Comparison of ENCODE assay signal across 17 cellular contexts in the genomic region with DNA sequence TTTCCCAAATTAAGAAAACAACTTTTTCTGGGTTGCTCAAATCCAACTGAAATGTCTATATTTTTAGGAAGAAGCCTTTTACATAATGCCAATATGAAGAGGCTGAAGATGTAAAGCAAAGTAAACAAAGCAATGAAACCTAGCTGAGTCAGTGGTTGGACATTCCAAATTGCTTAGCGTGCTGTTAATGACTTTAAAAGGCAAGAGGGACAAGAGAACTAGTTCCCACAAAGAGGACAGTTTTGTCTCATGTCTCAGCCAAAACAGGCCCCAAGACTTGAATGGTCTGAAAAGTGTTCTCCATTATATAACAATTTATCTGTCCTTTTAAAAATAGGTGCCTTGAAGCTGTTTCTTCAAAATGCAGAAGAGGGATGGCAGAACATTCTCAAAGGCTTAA.
DNase-seq lines count a peak whose midpoint lies in the region; ATAC-seq and TF ChIP-seq lines count a peak whose summit lies in the region.
"Had no signal": no experiment of that assay in that cellular context is flagged by ENCODE, and none has a peak within 500 bp of the region (broad histone marks: within the 10 kb centered on the region; RNA-seq: fewer than 3 reads in every experiment).

No MANE protein-coding gene starts in this region.

- no peak overlapping the region for H2BK5ac ChIP-seq in mesenchymal stem cell (ENCODE audit: low read depth, low read length, poor library complexity, severe bottlenecking)

- peak overlapping the region; percentile 18 to 48 for H3K18ac ChIP-seq in mesenchymal stem cell (ENCODE audit: low read depth in 1 of 2, low read length in 2 of 2)

- H3K9me3 ChIP-seq in mesenchymal stem cell (ENCODE audit: control insufficient read depth, low read length) (no peaks in the 10 kb centered on the region), gastrocnemius medialis (no peaks in the 10 kb centered on the region)
- H3K9me3 ChIP-seq: HAP-1, right atrium auricular region had no signal

- no peak for ATAC-seq in gastrocnemius medialis
- no peak for ATAC-seq in naive thymus-derived CD8-positive, alpha-beta T cell
- ATAC-seq: activated T-cell treated with anti-CD3 and anti-CD28 coated beads, Interleukin-2, amount 50 U/mL, for 4 hours; left ventricle myocardium superior had no signal

- no peaks in the 10 kb centered on the region for H3K79me1 ChIP-seq in mesenchymal stem cell (replicated peaks; ENCODE audit: low read length, poor library complexity, severe bottlenecking)

- H3K79me2 ChIP-seq in KMS-11 (ENCODE audit: insufficient read depth, low read depth): no peaks in the 10 kb centered on the region

- no peak overlapping the region for H3K27ac Mint-ChIP-seq in naive thymus-derived CD8-positive, alpha-beta T cell
- H3K27ac Mint-ChIP-seq: nephron; T-helper 1 cell treated with Interleukin-12 subunit alpha and Interleukin-12 subunit beta and Interleukin-4 antibody, amounts not matched to agents 30 μg/mL and 1 μg/mL, for 36 hours had no signal

- no peak overlapping the region for H2BK15ac ChIP-seq in mesenchymal stem cell (ENCODE audit: low read depth, poor library complexity, severe bottlenecking)

- H3K36me3 Mint-ChIP-seq in naive thymus-derived CD8-positive, alpha-beta T cell: no peaks in the 10 kb centered on the region

- peak overlapping the region; percentile 45 to 82 for H2BK12ac ChIP-seq in mesenchymal stem cell (ENCODE audit: low read length in 2 of 2)

- H3K14ac ChIP-seq in mesenchymal stem cell (ENCODE audit: low read length in 2 of 2): no peak overlapping the region

- H3K4me2 ChIP-seq in KMS-11 (0 out of 2 replicates have a peak overlapping the region, but pooled peaks have one; percentile 8), mesenchymal stem cell (ENCODE audit: low read length, poor library complexity, severe bottlenecking) (no peak overlapping the region)

- no peak overlapping the region for H3K23ac ChIP-seq in mesenchymal stem cell (ENCODE audit: low read length in 2 of 2)

- H3K27me3 ChIP-seq in KMS-11 (ENCODE audit: insufficient read depth, low read depth): no peaks in the 10 kb centered on the region
- no peaks in the 10 kb centered on the region for H3K27me3 ChIP-seq in mesenchymal stem cell (ENCODE audit: control insufficient read depth in 1 of 2, insufficient read depth in 1 of 2, low read length in 2 of 2)
- H3K27me3 ChIP-seq in gastrocnemius medialis: no peaks in the 10 kb centered on the region
- H3K27me3 ChIP-seq: right atrium auricular region had no signal

- H3K4me1 ChIP-seq in KMS-11 (ENCODE audit: low read depth, poor library complexity, severe bottlenecking) (peaks cover 9% of the 10 kb centered on the region), mesenchymal stem cell (ENCODE audit: control insufficient read depth, insufficient read depth, low read depth, low read length) (peaks cover 1% of the 10 kb centered on the region), gastrocnemius medialis (peaks cover 10% of the 10 kb centered on the region in 2 donors)
- H3K4me1 ChIP-seq: HAP-1, right atrium auricular region had no signal

- TF ChIP-seq POLR2A in gastrocnemius medialis (IDR thresholded peaks at IDR 0.05): no peak

- TF ChIP-seq CTCF in KMS-11 (conservative IDR thresholded peaks at IDR 0.05; ENCODE audit: low read depth, low read length) (no peak), choroid plexus epithelial cell (conservative IDR thresholded peaks at IDR 0.05; ENCODE audit: low read depth, low read length) (no peak), gastrocnemius medialis (IDR thresholded peaks at IDR 0.05 in 4 of 5, conservative IDR thresholded peaks at IDR 0.05 in 1 of 5) (no peak)

- H2BK120ac ChIP-seq in mesenchymal stem cell (ENCODE audit: low read depth, low read length): no peak overlapping the region

- H2AK5ac ChIP-seq in mesenchymal stem cell (ENCODE audit: low read length, severe bottlenecking): no peak overlapping the region

- H3K36me3 ChIP-seq in KMS-11 (ENCODE audit: insufficient read depth) (no peaks in the 10 kb centered on the region), mesenchymal stem cell (ENCODE audit: control insufficient read depth in 1 of 2, insufficient read depth in 2 of 2, low read depth in 1 of 2, low read length in 2 of 2) (no peaks in the 10 kb centered on the region), gastrocnemius medialis (no peaks in the 10 kb centered on the region)
- H3K36me3 ChIP-seq: HAP-1, right atrium auricular region had no signal

- peaks cover 0 to 2% (median 0%) of the 10 kb centered on the region in 9 donors for H3K9me3 Mint-ChIP-seq in naive thymus-derived CD8-positive, alpha-beta T cell
- H3K9me3 Mint-ChIP-seq: activated T-cell treated with anti-CD3 and anti-CD28 coated beads, Interleukin-2, amount 50 U/mL, for 4 hours; nephron; T-helper 1 cell treated with Interleukin-12 subunit alpha and Interleukin-12 subunit beta and Interleukin-4 antibody, amounts not matched to agents 30 μg/mL and 1 μg/mL, for 36 hours had no signal

- H3K4me3 ChIP-seq in KMS-11 (IDR thresholded peaks at IDR 0.05; ENCODE audit: insufficient read depth, low read depth, low read length) (no peak overlapping the region), choroid plexus epithelial cell (ENCODE audit: low read depth, low read length) (no peak overlapping the region), mesenchymal stem cell (ENCODE audit: insufficient read depth in 1 of 2, low read depth in 1 of 2, low read length in 2 of 2) (no peak overlapping the region), gastrocnemius medialis (no peak overlapping the region)
- H3K4me3 ChIP-seq: HAP-1, right atrium auricular region had no signal

- DNase-seq in AG20443 (ENCODE audit: low spot score) (peak; percentile 55), choroid plexus epithelial cell (ENCODE audit: low read depth) (peak; percentile 49), mesenchymal stem cell (peak; percentile 74), gastrocnemius medialis (no peak), NCI-H82 treated with DMSO at 0.1 percent for 48 hours (lab: John Stamatoyannopoulos, UW; ENCODE audit: unreplicated experiment) (no peak)
- DNase-seq in naive thymus-derived CD8-positive, alpha-beta T cell: no peak
- no peak for DNase-seq in activated CD8-positive, alpha-beta memory T cell treated with anti-CD3 and anti-CD28 coated beads for 24 hours
- DNase-seq: activated T-cell treated with anti-CD3 and anti-CD28 coated beads, Interleukin-2, amount 50 U/mL, for 4 hours; left ventricle myocardium superior; NCI-H1092; stimulated activated naive CD4-positive, alpha-beta T cell had no signal

- H3K4ac ChIP-seq in mesenchymal stem cell (ENCODE audit: low read depth in 1 of 2, low read length in 2 of 2): peak overlapping the region in 1 of 2 experiments; percentile 64

- H3K4me3 Mint-ChIP-seq in naive thymus-derived CD8-positive, alpha-beta T cell: no peak overlapping the region
- H3K4me3 Mint-ChIP-seq: activated T-cell treated with anti-CD3 and anti-CD28 coated beads, Interleukin-2, amount 50 U/mL, for 4 hours; nephron; T-helper 1 cell treated with Interleukin-12 subunit alpha and Interleukin-12 subunit beta and Interleukin-4 antibody, amounts not matched to agents 30 μg/mL and 1 μg/mL, for 36 hours had no signal

- WGBS in mesenchymal stem cell: 11% methylated on average over 1 of the region's 1 CpG

- in situ Hi-C loops in gastrocnemius medialis (cut with MboI; ENCODE audit: low sequenced_read_pairs in 4 of 4): no loop called here

- no peaks in the 10 kb centered on the region for H4K20me1 ChIP-seq in KMS-11 (ENCODE audit: insufficient read depth)

- intact Hi-C loops in gastrocnemius medialis (cut with DNase I; ENCODE audit: low total_unique reads): no loop called here

- POLR2A ChIA-PET in naive thymus-derived CD8-positive, alpha-beta T cell (lab: Charles Lee): no interaction called here

- no peaks in the 10 kb centered on the region for H3K4me1 Mint-ChIP-seq in naive thymus-derived CD8-positive, alpha-beta T cell

- H3K27ac ChIP-seq in KMS-11: no peak overlapping the region
- H3K27ac ChIP-seq in mesenchymal stem cell (ENCODE audit: low read length, poor library complexity, severe bottlenecking): no peak overlapping the region
- H3K27ac ChIP-seq in gastrocnemius medialis: no peak overlapping the region
- H3K27ac ChIP-seq: C4-2B, right atrium auricular region had no signal

- H3K9ac ChIP-seq in KMS-11: no peak overlapping the region
- no peak overlapping the region for H3K9ac ChIP-seq in mesenchymal stem cell (ENCODE audit: low read length)

- no peak overlapping the region for H2AFZ ChIP-seq in KMS-11 (ENCODE audit: low read depth)
- no peak overlapping the region for H2AFZ ChIP-seq in mesenchymal stem cell (ENCODE audit: low read depth, low read length)

- H3K27me3 Mint-ChIP-seq in naive thymus-derived CD8-positive, alpha-beta T cell: peaks cover 6 to 21% (median 16%) of the 10 kb centered on the region in 5 donors

- peak overlapping the region; percentile 19 for H4K8ac ChIP-seq in mesenchymal stem cell (ENCODE audit: low read length)

- no peak overlapping the region for H4K91ac ChIP-seq in mesenchymal stem cell (ENCODE audit: low read length)

Comparison
In these comparisons a context has a peak if more than half of its experiments do, and no peak if none do; other contexts are left out.
1. DNase-seq: peak in AG20443 (single experiment), choroid plexus epithelial cell (single experiment) and mesenchymal stem cell (single experiment); none in gastrocnemius medialis (0 of 2), naive thymus-derived CD8-positive, alpha-beta T cell (0 of 10), activated CD8-positive, alpha-beta memory T cell treated with anti-CD3 and anti-CD28 coated beads for 24 hours (single experiment) and NCI-H82 treated with DMSO at 0.1 percent for 48 hours (single experiment).